Comparison of ENCODE assay signal across 8 cellular contexts in the genomic region with DNA sequence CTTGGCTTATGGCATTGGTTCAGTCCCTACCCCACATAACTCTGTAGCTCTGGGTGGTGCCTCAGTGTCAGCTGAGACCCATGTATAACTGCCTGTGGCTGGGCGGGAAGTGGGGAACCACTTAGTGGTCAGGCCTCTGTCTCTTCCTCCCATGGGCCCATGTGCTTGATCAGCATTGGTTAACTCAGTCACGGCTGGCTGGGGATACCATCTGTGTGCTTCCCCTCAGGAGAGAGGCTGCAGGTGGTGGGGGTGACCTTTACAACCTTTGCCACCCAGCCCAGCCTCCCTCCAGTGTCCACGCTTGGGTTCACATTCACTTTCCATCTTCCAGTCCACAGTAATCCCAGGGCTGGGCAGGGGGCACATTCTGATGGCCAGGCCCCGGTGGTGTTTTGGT.
A peak's percentile ranks its signal among the peaks of the same experiment; 100 is the strongest.
DNase-seq lines count a peak whose midpoint lies in the region; ATAC-seq and TF ChIP-seq lines count a peak whose summit lies in the region.

No MANE protein-coding gene starts in this region.

- CTCF ChIA-PET in GM10248 (lab: Yijun Ruan, JAX): interaction anchor here (0.7 to 4.3 kb wide), 9 partner anchors 10 to 402 kb away, joined by 3 to 37 read pairs (median 7); a partner anchor contains a TSS

- peaks cover 89% of the 10 kb centered on the region for H3K4me1 Mint-ChIP-seq in stimulated activated naive CD8-positive, alpha-beta T cell treated with anti-CD3 and anti-CD28 coated beads, Interleukin-15, Interleukin-2, amounts not matched to agents 100 ng/mL and 50 ng/mL, for 24 hours (ENCODE audit: low read depth)

- peak; percentile 78 for DNase-seq in GM10248 (ENCODE audit: extremely low spot score)
- peak; percentile 91 for DNase-seq in KBM-7
- DNase-seq in activated T-helper 9 cell treated with anti-CD3 and anti-CD28 coated beads, Interleukin-2, amount 50 U/mL, for 16 hours (ENCODE audit: low read depth): peak; percentile 28
- no peak for DNase-seq in NCI-H1694 treated with DMSO at 0.1 percent for 48 hours (lab: John Stamatoyannopoulos, UW)
- no peak for DNase-seq in HCEC 1CT
- DNase-seq in NCI-H2029 (lab: John Stamatoyannopoulos, UW): no peak

- H3K9me3 Mint-ChIP-seq in stimulated activated naive CD8-positive, alpha-beta T cell treated with anti-CD3 and anti-CD28 coated beads, Interleukin-15, Interleukin-2, amounts not matched to agents 100 ng/mL and 50 ng/mL, for 24 hours: no peaks in the 10 kb centered on the region

- POLR2A ChIA-PET in GM10248 (lab: Yijun Ruan, JAX): interaction anchor here (0.5 to 2.8 kb wide), 3 partner anchors 10 to 553 kb away, joined by 3 to 8 read pairs (median 3); a partner anchor contains a TSS

- peak overlapping the region; percentile 61 for H3K4me3 Mint-ChIP-seq in stimulated activated naive CD8-positive, alpha-beta T cell treated with anti-CD3 and anti-CD28 coated beads, Interleukin-15, Interleukin-2, amounts not matched to agents 100 ng/mL and 50 ng/mL, for 24 hours

- in situ Hi-C loops in KBM-7 (cut with MboI; ENCODE audit: low pct_unique_long_range_greater_than_20kb, low sequenced_read_pairs): no loop called here

- no peak for TF ChIP-seq CTCF in GM10248 (IDR thresholded peaks at IDR 0.05; ENCODE audit: control extremely low read depth, extremely low read depth, low read depth, missing control alignments)

- no peaks in the 10 kb centered on the region for H3K27me3 Mint-ChIP-seq in stimulated activated naive CD8-positive, alpha-beta T cell treated with anti-CD3 and anti-CD28 coated beads, Interleukin-15, Interleukin-2, amounts not matched to agents 100 ng/mL and 50 ng/mL, for 24 hours

- H3K36me3 Mint-ChIP-seq in stimulated activated naive CD8-positive, alpha-beta T cell treated with anti-CD3 and anti-CD28 coated beads, Interleukin-15, Interleukin-2, amounts not matched to agents 100 ng/mL and 50 ng/mL, for 24 hours (ENCODE audit: low read depth): peaks cover 72% of the 10 kb centered on the region

- ATAC-seq in GM21447 (IDR thresholded peaks at IDR 0.05; ENCODE audit: unreplicated experiment): peak; percentile 73

- peak overlapping the region; percentile 77 for H3K27ac Mint-ChIP-seq in stimulated activated naive CD8-positive, alpha-beta T cell treated with anti-CD3 and anti-CD28 coated beads, Interleukin-15, Interleukin-2, amounts not matched to agents 100 ng/mL and 50 ng/mL, for 24 hours

Comparison
In these comparisons a context has a peak if more than half of its experiments do, and no peak if none do; other contexts are left out.
1. DNase-seq: peak in GM10248 (single experiment), KBM-7 (single experiment) and activated T-helper 9 cell treated with anti-CD3 and anti-CD28 coated beads, Interleukin-2, amount 50 U/mL, for 16 hours (single experiment); none in NCI-H1694 treated with DMSO at 0.1 percent for 48 hours (single experiment), HCEC 1CT (single experiment) and NCI-H2029 (single experiment).